11 cellular contexts compared by ENCODE assay signal in the genomic region with DNA sequence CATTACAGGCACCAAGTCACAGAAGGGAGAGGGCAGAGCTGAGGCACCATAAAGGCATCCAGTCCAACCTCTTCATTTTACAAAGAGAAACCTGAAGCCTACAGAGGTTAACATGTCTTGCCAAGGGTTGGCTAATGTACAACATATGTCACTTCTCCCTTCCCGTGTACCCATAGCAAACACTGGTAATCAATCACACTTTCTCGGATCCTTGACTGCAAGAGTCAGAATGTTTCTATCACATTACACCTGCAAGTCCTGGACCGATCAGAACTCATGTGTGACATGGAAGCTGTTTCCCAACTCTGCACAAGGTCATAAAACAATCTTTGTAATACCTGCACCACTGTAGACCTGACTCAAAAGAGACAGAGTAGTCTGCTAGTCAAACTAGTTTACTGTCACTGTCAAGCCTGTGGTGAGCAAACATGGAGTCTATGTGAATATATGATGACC. TPM values are rescaled to one million over a fixed set of nuclear protein-coding genes. Genes with fewer than 3 reads are reported as not detected.
DNase-seq lines count a peak whose midpoint lies in the region; ATAC-seq, FAIRE-seq and TF ChIP-seq lines count a peak whose summit lies in the region.
"Had no signal": no experiment of that assay in that cellular context is flagged by ENCODE, and none has a peak within 500 bp of the region (broad histone marks: within the 10 kb centered on the region; RNA-seq: fewer than 3 reads in every experiment).

No MANE protein-coding gene starts in this region.

- TF ChIP-seq POLR2A in GM18505 (IDR thresholded peaks at IDR 0.05; ENCODE audit: borderline replicate concordance, extremely low read depth, insufficient read depth, insufficient read length) (peak; percentile 22), H54 (IDR thresholded peaks at IDR 0.05; ENCODE audit: low read depth, low read length) (no peak)

- intact Hi-C loops in cardiac septum (cut with DNase I), result no loop called here
- intact Hi-C loops in Right ventricle myocardium inferior (cut with DNase I), result no loop called here

- DNase-seq in immature natural killer cell (no peak), cardiac septum (ENCODE audit: low spot score) (no peak), H54 (ENCODE audit: insufficient read length, low spot score) (no peak), A172 (ENCODE audit: low spot score) (no peak), Right ventricle myocardium inferior (ENCODE audit: missing footprints) (no peak)
- DNase-seq: erythroblast, NCI-H1417 treated with DMSO at 0.1 percent for 48 hours had no signal

- FAIRE-seq in H54 (lab: Jason Lieb, UNC), result no peak

- H3K4me3 Mint-ChIP-seq in immature natural killer cell, result peak overlapping the region; percentile 68 to 97 (median 93)
- H3K4me3 Mint-ChIP-seq: nephron had no signal

- H3K27me3 Mint-ChIP-seq in immature natural killer cell (ENCODE audit: low read depth in 3 of 3), result peaks cover 0 to 9% (median 8%) of the 10 kb centered on the region in 3 donors

- no peaks in the 10 kb centered on the region for H3K9me3 Mint-ChIP-seq in immature natural killer cell
- H3K9me3 Mint-ChIP-seq: nephron had no signal

- H3K4me1 Mint-ChIP-seq in immature natural killer cell, result peaks cover 96 to 99% of the 10 kb centered on the region in 2 donors

- no peak for ATAC-seq in GM18505 (IDR thresholded peaks at IDR 0.05; ENCODE audit: unreplicated experiment)
- ATAC-seq in GM21381 (IDR thresholded peaks at IDR 0.05; ENCODE audit: unreplicated experiment), result peak; percentile 35
- peak; percentile 21 for ATAC-seq in HG03575 (IDR thresholded peaks at IDR 0.05; ENCODE audit: extremely low read depth, insufficient number of reproducible peaks, low FRiP score, unreplicated experiment)
- no peak for ATAC-seq in Right ventricle myocardium inferior

- peak overlapping the region; percentile 87 to 98 (median 98) for H3K27ac Mint-ChIP-seq in immature natural killer cell
- H3K27ac Mint-ChIP-seq: nephron had no signal

- H3K36me3 Mint-ChIP-seq in immature natural killer cell, result peaks cover 11 to 20% (median 17%) of the 10 kb centered on the region in 3 donors

RNA-seq across cellular contexts. Expression of a gene that starts 6.0 kb away (rescaled TPM):
- polyA plus RNA-seq in immature natural killer cell, result 100 to 1,000 TPM in 1 of 3 donors, 10 to 100 TPM in 2; 58.0 to 125 (median 65.6) TPM
- total RNA-seq in cardiac septum, result 6.4 TPM
- 8.7 and 16.2 TPM in 2 replicates for total RNA-seq in A172 (2014; rRNA removed; shearing (Covaris generic))
- total RNA-seq in Right ventricle myocardium inferior, result 10.5 TPM

Comparison
In these comparisons a context has a peak if more than half of its experiments do, and no peak if none do; other contexts are left out.
1. ATAC-seq: peak in GM21381 (single experiment) and HG03575 (single experiment); none in GM18505 (single experiment) and Right ventricle myocardium inferior (single experiment).